In genomic region chr17:53017227-53017626, GRCh38 we compare ENCODE assay signal across 9 cellular contexts.
"Had no signal": no experiment of that assay in that cellular context is flagged by ENCODE, and none has a peak within 500 bp of the region (broad histone marks: within the 10 kb centered on the region; RNA-seq: fewer than 3 reads in every experiment).

No MANE protein-coding gene starts in this region.

- H2AFZ ChIP-seq: GM23248, GM23338 had no signal

- H3K4me2 ChIP-seq: GM23338 had no signal

- DNase-seq: GM23248, GOT3, H7, H9, HCEC 1CT, HFFc6 had no signal

- H3K9ac ChIP-seq: GM23248 had no signal

- H3K4me3 Mint-ChIP-seq: GM23338, H9, HFFc6 had no signal

- H3K4me3 ChIP-seq: GM23248, GM23338, HAP-1 had no signal

- ATAC-seq: GM23338, HCT116 had no signal

- H3K9me3 ChIP-seq: HAP-1 had no signal

- H3K27ac ChIP-seq: GM23248 had no signal

- H3K27ac Mint-ChIP-seq: GM23338, H9, HFFc6 had no signal

- H3K36me3 ChIP-seq: HAP-1 had no signal
